ENCODE assay signal across 25 cellular contexts in the genomic region with DNA sequence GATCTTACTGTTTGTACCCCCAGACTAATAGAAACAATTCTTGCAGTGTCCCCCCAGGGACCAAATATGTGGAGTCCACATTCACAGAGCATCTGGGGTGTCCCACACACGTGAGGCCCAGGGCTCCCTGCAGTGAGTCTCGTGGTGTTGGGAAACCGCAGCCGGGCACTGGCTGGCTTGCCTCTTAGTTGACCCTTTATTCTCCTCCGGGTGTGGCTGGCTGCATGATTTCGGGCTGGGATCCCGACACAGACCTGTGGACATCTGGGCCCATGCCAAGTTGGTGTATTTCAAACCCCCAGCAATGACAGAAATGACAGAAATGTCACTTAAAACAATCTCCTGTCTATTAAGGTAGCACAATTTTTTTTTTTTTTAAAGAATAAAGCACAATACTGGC. TPM values are rescaled to one million over a fixed set of nuclear protein-coding genes. Genes with fewer than 3 reads are reported as not detected.
DNase-seq lines count a peak whose midpoint lies in the region; ATAC-seq and TF ChIP-seq lines count a peak whose summit lies in the region.
"Had no signal": no experiment of that assay in that cellular context is flagged by ENCODE, and none has a peak within 500 bp of the region (broad histone marks: within the 10 kb centered on the region; RNA-seq: fewer than 3 reads in every experiment).

No MANE protein-coding gene starts in this region.

- H3K36me3 ChIP-seq in BLaER1 treated with 17β-estradiol and CSF1 and Interleukin-3, amounts not matched to agents 10 nM and 100 nM = no peaks in the 10 kb centered on the region
- no peaks in the 10 kb centered on the region for H3K36me3 ChIP-seq in SJCRH30
- no peaks in the 10 kb centered on the region for H3K36me3 ChIP-seq in spleen
- H3K36me3 ChIP-seq: cardiac muscle cell, suprapubic skin, WERI-Rb-1 had no signal

- H3K4me3 Mint-ChIP-seq in immature natural killer cell = peak overlapping the region in 4 of 5 donors; percentile 46 to 70 (median 64)
- H3K4me3 Mint-ChIP-seq: activated CD4-positive, alpha-beta T cell treated with anti-CD3 and anti-CD28 coated beads, Interleukin-2, amount 10 ng/mL, durations not matched to agents 24 days and 14 days; activated naive CD4-positive, alpha-beta T cell treated with anti-CD3 and anti-CD28 coated beads for 36 hours; activated T-cell treated with anti-CD3 and anti-CD28 coated beads, Interleukin-2, amount 50 U/mL, for 72 hours; CD4-positive, alpha-beta T cell; memory B cell; stimulated activated memory B cell treated with anti-CD40 and anti-IgM and Interleukin-4, amounts not matched to agents 10 μg/mL and 1 μg/mL and 100 μg/mL, for 72 hours had no signal

- peaks cover 0 to 4% (median 0%) of the 10 kb centered on the region in 11 experiments; a peak in 1 of 22 replicates for H3K27me3 ChIP-seq in BLaER1 treated with 17β-estradiol and CSF1 and Interleukin-3, amounts not matched to agents 10 nM and 100 nM
- H3K27me3 ChIP-seq in SJCRH30 (no peaks in the 10 kb centered on the region), spleen (replicated peaks in 1 of 7) (peaks cover 0 to 15% (median 0%) of the 10 kb centered on the region in 7 donors)
- H3K27me3 ChIP-seq: cardiac muscle cell, suprapubic skin had no signal

- no peak overlapping the region for H3K4me3 ChIP-seq in BLaER1 treated with 17β-estradiol and CSF1 and Interleukin-3, amounts not matched to agents 10 nM and 100 nM
- H3K4me3 ChIP-seq in SJCRH30 (no peak overlapping the region), spleen (no peak overlapping the region)
- H3K4me3 ChIP-seq: cardiac muscle cell, smooth muscle cell, suprapubic skin had no signal

- TF ChIP-seq CTCF in spleen (IDR thresholded peaks at IDR 0.05 in 8 of 11, conservative IDR thresholded peaks at IDR 0.05 in 3 of 11) = no peak

- no peak for TF ChIP-seq POLR2A in spleen (IDR thresholded peaks at IDR 0.05)

- WGBS in spleen, 5 donors = 76 to 90% (median 87%) methylated on average over 7 of the region's 7 CpGs

- peak overlapping the region; percentile 14 to 93 (median 86) for H3K27ac Mint-ChIP-seq in immature natural killer cell
- H3K27ac Mint-ChIP-seq: activated CD4-positive, alpha-beta T cell treated with anti-CD3 and anti-CD28 coated beads, Interleukin-2, amount 10 ng/mL, durations not matched to agents 24 days and 14 days; activated naive CD4-positive, alpha-beta T cell treated with anti-CD3 and anti-CD28 coated beads for 36 hours; activated T-cell treated with anti-CD3 and anti-CD28 coated beads, Interleukin-2, amount 50 U/mL, for 72 hours; CD4-positive, alpha-beta T cell; memory B cell; stimulated activated memory B cell treated with anti-CD40 and anti-IgM and Interleukin-4, amounts not matched to agents 10 μg/mL and 1 μg/mL and 100 μg/mL, for 72 hours had no signal

- peak overlapping the region in 6 of 11 experiments; percentile 8 to 68 (median 33); a peak in 9 of 22 replicates for H3K9ac ChIP-seq in BLaER1 treated with 17β-estradiol and CSF1 and Interleukin-3, amounts not matched to agents 10 nM and 100 nM

- H3K4me2 ChIP-seq in BLaER1 treated with 17β-estradiol and CSF1 and Interleukin-3, amounts not matched to agents 10 nM and 100 nM = peak overlapping the region; percentile 52 to 95 (median 84)
- H3K4me2 ChIP-seq: smooth muscle cell had no signal

- intact Hi-C loops in spleen (cut with DNase I; ENCODE audit: low total_unique reads) = no loop called here

- H3K27me3 Mint-ChIP-seq in immature natural killer cell (ENCODE audit: low read depth in 3 of 3) = peaks cover 2% of the 10 kb centered on the region in 3 donors

- peaks cover 0 to 8% (median 5%) of the 10 kb centered on the region in 3 donors for H3K36me3 Mint-ChIP-seq in immature natural killer cell
- H3K36me3 Mint-ChIP-seq: memory B cell; stimulated activated memory B cell treated with anti-CD40 and anti-IgM and Interleukin-4, amounts not matched to agents 10 μg/mL and 1 μg/mL and 100 μg/mL, for 72 hours had no signal

- H3K9me3 Mint-ChIP-seq in immature natural killer cell = peaks cover 0 to 3% (median 0%) of the 10 kb centered on the region in 6 donors
- H3K9me3 Mint-ChIP-seq: activated CD4-positive, alpha-beta T cell treated with anti-CD3 and anti-CD28 coated beads, Interleukin-2, amount 10 ng/mL, durations not matched to agents 24 days and 14 days; activated naive CD4-positive, alpha-beta T cell treated with anti-CD3 and anti-CD28 coated beads for 36 hours; activated T-cell treated with anti-CD3 and anti-CD28 coated beads, Interleukin-2, amount 50 U/mL, for 72 hours; CD4-positive, alpha-beta T cell; stimulated activated memory B cell treated with anti-CD40 and anti-IgM and Interleukin-4, amounts not matched to agents 10 μg/mL and 1 μg/mL and 100 μg/mL, for 72 hours had no signal

- H3K9me3 ChIP-seq in BLaER1 treated with 17β-estradiol and CSF1 and Interleukin-3, amounts not matched to agents 10 nM and 100 nM (replicated peaks in 1 of 11) = no peaks in the 10 kb centered on the region
- no peaks in the 10 kb centered on the region for H3K9me3 ChIP-seq in SJCRH30 (replicated peaks)
- H3K9me3 ChIP-seq in spleen = no peaks in the 10 kb centered on the region
- H3K9me3 ChIP-seq: suprapubic skin had no signal

- no peak for ATAC-seq in GM19023 (IDR thresholded peaks at IDR 0.05; ENCODE audit: unreplicated experiment)
- ATAC-seq in HG03095 (IDR thresholded peaks at IDR 0.05; ENCODE audit: unreplicated experiment) = no peak
- ATAC-seq: activated T-cell treated with anti-CD3 and anti-CD28 coated beads, Interleukin-2, amount 50 U/mL, for 72 hours; SK-N-SH treated with all-trans-retinoic acid at 6 μM for 48 hours; stimulated activated memory B cell treated with anti-CD40 and anti-IgM and Interleukin-4, amounts not matched to agents 10 μg/mL and 1 μg/mL and 100 μg/mL, for 72 hours had no signal

- peak; percentile 33 to 46 for DNase-seq in SJCRH30
- DNase-seq in immature natural killer cell = no peak
- DNase-seq in spleen = peak; percentile 58
- no peak for DNase-seq in NAMALWA (ENCODE audit: low spot score)
- DNase-seq: activated CD4-positive, alpha-beta T cell treated with anti-CD3 and anti-CD28 coated beads, Interleukin-2, amount 10 ng/mL, durations not matched to agents 24 days and 14 days; activated naive CD4-positive, alpha-beta T cell treated with anti-CD3 and anti-CD28 coated beads for 36 hours; activated T-cell treated with anti-CD3 and anti-CD28 coated beads, Interleukin-2, amount 50 U/mL, for 72 hours; CD4-positive, alpha-beta T cell; dermis blood vessel endothelial cell; DMS153; NCI-H1092; NCI-H187; nucleus accumbens; retina; WERI-Rb-1 had no signal

- H3K4me1 ChIP-seq in BLaER1 treated with 17β-estradiol and CSF1 and Interleukin-3, amounts not matched to agents 10 nM and 100 nM = peaks cover 26 to 50% (median 38%) of the 10 kb centered on the region in 10 experiments
- H3K4me1 ChIP-seq in SJCRH30 = peaks cover 20% of the 10 kb centered on the region
- H3K4me1 ChIP-seq in spleen = peaks cover 0 to 5% (median 3%) of the 10 kb centered on the region in 6 donors

- no peaks in the 10 kb centered on the region for H4K20me1 ChIP-seq in BLaER1 treated with 17β-estradiol and CSF1 and Interleukin-3, amounts not matched to agents 10 nM and 100 nM

- H3K4me1 Mint-ChIP-seq in immature natural killer cell = peaks cover 30 to 70% of the 10 kb centered on the region in 2 donors
- H3K4me1 Mint-ChIP-seq: memory B cell; stimulated activated memory B cell treated with anti-CD40 and anti-IgM and Interleukin-4, amounts not matched to agents 10 μg/mL and 1 μg/mL and 100 μg/mL, for 72 hours had no signal

- peak overlapping the region in 8 of 11 experiments; percentile 4 to 73 (median 41); a peak in 11 of 22 replicates for H3K27ac ChIP-seq in BLaER1 treated with 17β-estradiol and CSF1 and Interleukin-3, amounts not matched to agents 10 nM and 100 nM
- H3K27ac ChIP-seq in SJCRH30 (no peak overlapping the region; the same call in 1 of the 2 replicates), spleen (no peak overlapping the region)
- H3K27ac ChIP-seq: cardiac muscle cell, suprapubic skin, WERI-Rb-1 had no signal

RNA-seq across cellular contexts. Expression of a gene that starts 15.6 kb away (rescaled TPM):
- not detected in 2 replicates for total RNA-seq in SJCRH30 (2014; rRNA removed; shearing (Covaris generic))
- not detected for polyA plus RNA-seq in immature natural killer cell
- total RNA-seq in spleen = not detected
- polyA plus RNA-seq in spleen = not detected
- total RNA-seq: activated CD4-positive, alpha-beta T cell treated with anti-CD3 and anti-CD28 coated beads, Interleukin-2, amount 10 ng/mL, durations not matched to agents 24 days and 14 days; activated naive CD4-positive, alpha-beta T cell treated with anti-CD3 and anti-CD28 coated beads for 36 hours; activated T-cell treated with anti-CD3 and anti-CD28 coated beads, Interleukin-2, amount 50 U/mL, for 72 hours; cardiac muscle cell; CD4-positive, alpha-beta T cell; dermis blood vessel endothelial cell; smooth muscle cell; suprapubic skin; T-helper 2 cell treated with Interferon-gamma antibody and Interleukin-4, amounts not matched to agents 100 ng/mL and 5 ng/mL, for 36 hours had no signal
- polyA plus RNA-seq: cardiac muscle cell, smooth muscle cell had no signal

RNA-seq across cellular contexts. Expression of a gene that starts 17.8 kb away (rescaled TPM):
- total RNA-seq in SJCRH30 (2014; rRNA removed; shearing (Covaris generic)) = not detected in 2 replicates
- polyA plus RNA-seq in immature natural killer cell (under 1 TPM in 1 of 3 donors, not detected in 2; 0.52 TPM), spleen (not detected)
- total RNA-seq in spleen = not detected
- total RNA-seq: activated CD4-positive, alpha-beta T cell treated with anti-CD3 and anti-CD28 coated beads, Interleukin-2, amount 10 ng/mL, durations not matched to agents 24 days and 14 days; activated naive CD4-positive, alpha-beta T cell treated with anti-CD3 and anti-CD28 coated beads for 36 hours; activated T-cell treated with anti-CD3 and anti-CD28 coated beads, Interleukin-2, amount 50 U/mL, for 72 hours; cardiac muscle cell; CD4-positive, alpha-beta T cell; dermis blood vessel endothelial cell; smooth muscle cell; suprapubic skin; T-helper 2 cell treated with Interferon-gamma antibody and Interleukin-4, amounts not matched to agents 100 ng/mL and 5 ng/mL, for 36 hours had no signal
- polyA plus RNA-seq: cardiac muscle cell had no signal

Comparison
In these comparisons a context has a peak if more than half of its experiments do, and no peak if none do; other contexts are left out.
1. H3K27ac ChIP-seq: peak in BLaER1 treated with 17β-estradiol and CSF1 and Interleukin-3, amounts not matched to agents 10 nM and 100 nM (8 of 11); none in SJCRH30 (single experiment) and spleen (0 of 8).
2. DNase-seq: peak in SJCRH30 (2 of 2) and spleen (single experiment); none in immature natural killer cell (0 of 3) and NAMALWA (single experiment).